Comparison of ENCODE assay signal across 26 cellular contexts in genomic region chr13:32632343-32632910, GRCh38. TPM values are rescaled to one million over a fixed set of nuclear protein-coding genes. Genes with fewer than 3 reads are reported as not detected.
DNase-seq lines count a peak whose midpoint lies in the region; ATAC-seq, FAIRE-seq and TF ChIP-seq lines count a peak whose summit lies in the region.
"Had no signal": no experiment of that assay in that cellular context is flagged by ENCODE, and none has a peak within 500 bp of the region (broad histone marks: within the 10 kb centered on the region; RNA-seq: fewer than 3 reads in every experiment).

No MANE protein-coding gene starts in this region.

- H3K9me3 Mint-ChIP-seq in activated T-cell treated with anti-CD3 and anti-CD28 coated beads, Interleukin-2, amount 50 U/mL, for 24 hours = no peaks in the 10 kb centered on the region
- H3K9me3 Mint-ChIP-seq in stimulated activated effector memory CD8-positive, alpha-beta T cell treated with anti-CD3 and anti-CD28 coated beads, Interleukin-12 subunit alpha, Interleukin-12 subunit beta, amount 100 ng/mL, for 72 hours = no peaks in the 10 kb centered on the region
- H3K9me3 Mint-ChIP-seq: CD8-positive, alpha-beta T cell had no signal

- intact Hi-C loops in aorta (cut with DNase I) = no loop called here

- H3K36me3 Mint-ChIP-seq in activated T-cell treated with anti-CD3 and anti-CD28 coated beads, Interleukin-2, amount 50 U/mL, for 24 hours (ENCODE audit: low read depth) = peaks cover 21% of the 10 kb centered on the region
- peaks cover 19% of the 10 kb centered on the region for H3K36me3 Mint-ChIP-seq in stimulated activated effector memory CD8-positive, alpha-beta T cell treated with anti-CD3 and anti-CD28 coated beads, Interleukin-12 subunit alpha, Interleukin-12 subunit beta, amount 100 ng/mL, for 72 hours

- peak; percentile 48 for FAIRE-seq in GM18507 (lab: Jason Lieb, UNC)
- FAIRE-seq: GM12891, RCC 7860 had no signal

- H3K36me3 ChIP-seq in Loucy (ENCODE audit: insufficient read depth, low read length) (no peaks in the 10 kb centered on the region), aorta (ENCODE audit: control insufficient read depth in 1 of 2, insufficient read depth in 2 of 2, low read length in 1 of 2) (no peaks in the 10 kb centered on the region)

- H3K4me1 Mint-ChIP-seq in activated T-cell treated with anti-CD3 and anti-CD28 coated beads, Interleukin-2, amount 50 U/mL, for 24 hours (ENCODE audit: low read depth) = peaks cover 30% of the 10 kb centered on the region
- peaks cover 32% of the 10 kb centered on the region for H3K4me1 Mint-ChIP-seq in stimulated activated effector memory CD8-positive, alpha-beta T cell treated with anti-CD3 and anti-CD28 coated beads, Interleukin-12 subunit alpha, Interleukin-12 subunit beta, amount 100 ng/mL, for 72 hours

- TF ChIP-seq CTCF in Loucy (conservative IDR thresholded peaks at IDR 0.05; ENCODE audit: low read length) = no peak

- ATAC-seq in stimulated activated effector memory CD8-positive, alpha-beta T cell treated with anti-CD3 and anti-CD28 coated beads, Interleukin-12 subunit alpha, Interleukin-12 subunit beta, amount 100 ng/mL, for 72 hours = no peak
- ATAC-seq in GM21717 (IDR thresholded peaks at IDR 0.05; ENCODE audit: unreplicated experiment) (no peak), aorta (ENCODE audit: low FRiP score) (no peak)
- ATAC-seq: CD8-positive, alpha-beta T cell had no signal

- peaks cover 27% of the 10 kb centered on the region for H3K4me1 ChIP-seq in Loucy (ENCODE audit: insufficient read depth, low read length, poor library complexity, severe bottlenecking)
- peaks cover 2 to 4% of the 10 kb centered on the region in 2 donors for H3K4me1 ChIP-seq in aorta (ENCODE audit: control insufficient read depth in 1 of 2, insufficient read depth in 2 of 2, low read length in 2 of 2)

- H3K4me2 ChIP-seq in Loucy (ENCODE audit: low read depth, low read length, poor library complexity, severe bottlenecking) = peak overlapping the region; percentile 15

- WGBS in aorta, 2 donors = 97 to 98% methylated on average over 3 of the region's 3 CpGs

- peak overlapping the region; percentile 30 for H3K27ac Mint-ChIP-seq in activated T-cell treated with anti-CD3 and anti-CD28 coated beads, Interleukin-2, amount 50 U/mL, for 24 hours
- peak overlapping the region; percentile 29 for H3K27ac Mint-ChIP-seq in stimulated activated effector memory CD8-positive, alpha-beta T cell treated with anti-CD3 and anti-CD28 coated beads, Interleukin-12 subunit alpha, Interleukin-12 subunit beta, amount 100 ng/mL, for 72 hours
- H3K27ac Mint-ChIP-seq: CD8-positive, alpha-beta T cell had no signal

- H3K4me3 ChIP-seq in Loucy (ENCODE audit: low read length, poor library complexity, severe bottlenecking) (peak overlapping the region; percentile 4), aorta (ENCODE audit: low read length in 2 of 2) (no peak overlapping the region)
- H3K4me3 ChIP-seq: SK-N-MC had no signal

- no peaks in the 10 kb centered on the region for H3K9me3 ChIP-seq in Loucy (ENCODE audit: insufficient read depth, low read depth, low read length)
- H3K9me3 ChIP-seq in aorta (ENCODE audit: control insufficient read depth, low read length) = no peaks in the 10 kb centered on the region

- H3K9ac ChIP-seq in Loucy (ENCODE audit: low read depth, low read length, poor library complexity, severe bottlenecking) = peak overlapping the region; percentile 9

- H3K9me2 ChIP-seq in Loucy (replicated peaks; ENCODE audit: low read depth, low read length) = no peaks in the 10 kb centered on the region

- peaks cover 43% of the 10 kb centered on the region for H4K20me1 ChIP-seq in Loucy (ENCODE audit: insufficient read depth, low read length, poor library complexity, severe bottlenecking)

- H2AFZ ChIP-seq in Loucy (ENCODE audit: low read length) = no peak overlapping the region

- no peak overlapping the region for H3K27ac ChIP-seq in aorta (ENCODE audit: low read depth in 1 of 2, low read length in 2 of 2)

- H3F3A ChIP-seq in Loucy (ENCODE audit: low read depth) = no peaks in the 10 kb centered on the region

- H3K27me3 Mint-ChIP-seq in activated T-cell treated with anti-CD3 and anti-CD28 coated beads, Interleukin-2, amount 50 U/mL, for 24 hours = no peaks in the 10 kb centered on the region

- H3K27me3 ChIP-seq in Loucy (ENCODE audit: insufficient read depth, low read length, poor library complexity, severe bottlenecking) (no peaks in the 10 kb centered on the region), aorta (ENCODE audit: control insufficient read depth in 1 of 2, insufficient read depth in 2 of 2, low read length in 1 of 2) (no peaks in the 10 kb centered on the region)

- H3K4me3 Mint-ChIP-seq in activated T-cell treated with anti-CD3 and anti-CD28 coated beads, Interleukin-2, amount 50 U/mL, for 24 hours = no peak overlapping the region
- no peak overlapping the region for H3K4me3 Mint-ChIP-seq in stimulated activated effector memory CD8-positive, alpha-beta T cell treated with anti-CD3 and anti-CD28 coated beads, Interleukin-12 subunit alpha, Interleukin-12 subunit beta, amount 100 ng/mL, for 72 hours
- H3K4me3 Mint-ChIP-seq: CD8-positive, alpha-beta T cell had no signal

- peaks cover 99% of the 10 kb centered on the region for H3K79me2 ChIP-seq in Loucy (ENCODE audit: insufficient read depth, low read length)

- no peak for DNase-seq in activated T-cell treated with anti-CD3 and anti-CD28 coated beads, Interleukin-2, amount 50 U/mL, for 24 hours
- DNase-seq in activated T-cell treated with anti-CD3 and anti-CD28 coated beads for 4 hours (no peak), GM18507 (ENCODE audit: extremely low spot score, insufficient read length, low read depth) (no peak), aorta (no peak), NCI-H526 (lab: John Stamatoyannopoulos, UW) (no peak)
- DNase-seq in stimulated activated effector memory CD8-positive, alpha-beta T cell treated with anti-CD3 and anti-CD28 coated beads, Interleukin-12 subunit alpha, Interleukin-12 subunit beta, amount 100 ng/mL, for 72 hours (ENCODE audit: low spot score in 2 of 2) = no peak
- DNase-seq: 8988T; ACHN; CD8-positive, alpha-beta T cell; DMS 273 treated with DMSO at 0.1 percent for 48 hours; DMS79; GF-D8; KG1; NCI-H1048; NCI-H1417; NCI-H1694; NCI-H2029 treated with DMSO at 0.1 percent for 48 hours; NCI-H2227 treated with DMSO at 0.1 percent for 48 hours; NCI-H69; OCI-M1; SIG-M5 had no signal

RNA-seq across cellular contexts. Expression of gene PDS5B, which starts 46.2 kb away (rescaled TPM):
- 10 to 100 TPM; 46.2 to 52.9 TPM for total RNA-seq in aorta
- polyA plus RNA-seq in aorta = 10 to 100 TPM in 1 of 2 donors, 1 to 10 TPM in 1; 9.5 to 12.5 TPM
